9 cellular contexts compared by ENCODE assay signal in the genomic region with DNA sequence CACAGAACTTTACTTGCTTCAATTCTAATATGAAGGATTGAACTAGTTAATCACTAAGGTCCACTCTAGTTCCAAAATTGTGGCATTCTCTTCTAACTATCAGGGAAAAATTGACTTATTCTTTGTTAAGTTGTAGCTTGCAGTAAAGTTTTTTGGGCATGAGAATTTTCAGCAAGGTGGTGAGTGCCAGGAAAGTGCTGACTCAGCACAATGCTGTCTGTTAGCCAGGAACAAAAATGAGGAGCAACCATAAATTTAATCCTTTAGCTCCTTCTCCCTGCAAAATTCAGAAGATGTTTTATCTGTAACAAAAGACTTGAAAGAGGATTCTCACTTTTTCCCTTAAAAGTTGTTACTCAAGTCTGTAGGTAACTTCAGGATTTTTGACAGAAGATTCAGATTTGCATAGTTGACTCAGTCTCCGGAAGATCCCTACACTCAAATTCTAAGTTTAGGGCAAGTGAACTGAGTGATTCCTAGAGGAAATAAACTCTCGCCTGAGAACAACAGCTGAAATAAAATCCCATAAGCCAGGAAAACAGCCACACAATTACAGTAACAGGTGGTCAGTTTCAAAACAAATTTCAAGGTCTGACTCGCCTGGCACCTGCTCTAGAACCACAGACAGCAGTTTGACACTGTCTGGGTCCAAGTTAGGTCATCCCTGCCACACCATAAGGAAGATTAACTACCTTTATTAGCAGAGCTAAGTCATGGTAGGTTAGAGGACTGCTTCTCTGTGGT. TPM values are rescaled to one million over a fixed set of nuclear protein-coding genes. Genes with fewer than 3 reads are reported as not detected.
DNase-seq lines count a peak whose midpoint lies in the region; ATAC-seq and TF ChIP-seq lines count a peak whose summit lies in the region.
"Had no signal": no experiment of that assay in that cellular context is flagged by ENCODE, and none has a peak within 500 bp of the region (broad histone marks: within the 10 kb centered on the region; RNA-seq: fewer than 3 reads in every experiment).

No MANE protein-coding gene starts in this region.

- no peaks in the 10 kb centered on the region for H3K9me3 ChIP-seq in gastroesophageal sphincter

- no peak overlapping the region for H3K4me3 ChIP-seq in gastroesophageal sphincter

- H3K36me3 ChIP-seq in gastroesophageal sphincter: no peaks in the 10 kb centered on the region

- peak; percentile 35 for DNase-seq in NCI-H2171 treated with DMSO at 0.1 percent for 48 hours (lab: John Stamatoyannopoulos, UW)
- DNase-seq in NCI-H2171 (lab: John Stamatoyannopoulos, UW): no peak
- peak; percentile 89 for DNase-seq in LHCN-M2 (ENCODE audit: low read depth)
- DNase-seq in myocyte (ENCODE audit: low read depth): peak; percentile 95
- DNase-seq in stimulated activated CD4-positive, alpha-beta T cell treated with anti-CD3 and anti-CD28 coated beads, Interleukin-4, amount 100 ng/mL, for 4 hours: no peak
- no peak for DNase-seq in activated CD8-positive, alpha-beta memory T cell treated with anti-CD3 and anti-CD28 coated beads, Interleukin-2, amount 50 U/mL, for 4 hours
- DNase-seq: NCI-H526 had no signal

- TF ChIP-seq POLR2A in gastroesophageal sphincter (IDR thresholded peaks at IDR 0.05): no peak

- peaks cover 0 to 7% (median 1%) of the 10 kb centered on the region in 3 donors for H3K4me1 ChIP-seq in gastroesophageal sphincter

- WGBS in gastroesophageal sphincter (ENCODE audit: low coverage in 1 of 2), 2 donors: 37 to 41% methylated on average over 2 to 3 of the region's 3 CpGs

- TF ChIP-seq CTCF in gastroesophageal sphincter (IDR thresholded peaks at IDR 0.05): no peak

- TF ChIP-seq EP300 in gastroesophageal sphincter (IDR thresholded peaks at IDR 0.05): no peak

- H3K27me3 ChIP-seq in gastroesophageal sphincter: no peaks in the 10 kb centered on the region

- peak; percentile 40 for ATAC-seq in GM21737 (IDR thresholded peaks at IDR 0.05; ENCODE audit: unreplicated experiment)
- no peak for ATAC-seq in gastroesophageal sphincter

- H3K27ac ChIP-seq in gastroesophageal sphincter: no peak overlapping the region

RNA-seq across cellular contexts. Expression of a gene that starts 20.2 kb away (rescaled TPM):
- total RNA-seq in LHCN-M2 (2014; rRNA removed) (97.5 and 98.0 TPM in 2 replicates), myocyte (76.5 and 84.3 TPM in 2 replicates), gastroesophageal sphincter (100 to 1,000 TPM; 115 to 176 (median 156) TPM)
- 32.4 TPM for polyA plus RNA-seq in LHCN-M2 (2012)
- polyA plus RNA-seq in myocyte (2012): 44.3 TPM

Comparison
In these comparisons a context has a peak if more than half of its experiments do, and no peak if none do; other contexts are left out.
1. DNase-seq: peak in NCI-H2171 treated with DMSO at 0.1 percent for 48 hours (single experiment), LHCN-M2 (single experiment) and myocyte (single experiment); none in NCI-H2171 (single experiment), stimulated activated CD4-positive, alpha-beta T cell treated with anti-CD3 and anti-CD28 coated beads, Interleukin-4, amount 100 ng/mL, for 4 hours (0 of 2) and activated CD8-positive, alpha-beta memory T cell treated with anti-CD3 and anti-CD28 coated beads, Interleukin-2, amount 50 U/mL, for 4 hours (single experiment).